13 cellular contexts compared by ENCODE assay signal in the genomic region with DNA sequence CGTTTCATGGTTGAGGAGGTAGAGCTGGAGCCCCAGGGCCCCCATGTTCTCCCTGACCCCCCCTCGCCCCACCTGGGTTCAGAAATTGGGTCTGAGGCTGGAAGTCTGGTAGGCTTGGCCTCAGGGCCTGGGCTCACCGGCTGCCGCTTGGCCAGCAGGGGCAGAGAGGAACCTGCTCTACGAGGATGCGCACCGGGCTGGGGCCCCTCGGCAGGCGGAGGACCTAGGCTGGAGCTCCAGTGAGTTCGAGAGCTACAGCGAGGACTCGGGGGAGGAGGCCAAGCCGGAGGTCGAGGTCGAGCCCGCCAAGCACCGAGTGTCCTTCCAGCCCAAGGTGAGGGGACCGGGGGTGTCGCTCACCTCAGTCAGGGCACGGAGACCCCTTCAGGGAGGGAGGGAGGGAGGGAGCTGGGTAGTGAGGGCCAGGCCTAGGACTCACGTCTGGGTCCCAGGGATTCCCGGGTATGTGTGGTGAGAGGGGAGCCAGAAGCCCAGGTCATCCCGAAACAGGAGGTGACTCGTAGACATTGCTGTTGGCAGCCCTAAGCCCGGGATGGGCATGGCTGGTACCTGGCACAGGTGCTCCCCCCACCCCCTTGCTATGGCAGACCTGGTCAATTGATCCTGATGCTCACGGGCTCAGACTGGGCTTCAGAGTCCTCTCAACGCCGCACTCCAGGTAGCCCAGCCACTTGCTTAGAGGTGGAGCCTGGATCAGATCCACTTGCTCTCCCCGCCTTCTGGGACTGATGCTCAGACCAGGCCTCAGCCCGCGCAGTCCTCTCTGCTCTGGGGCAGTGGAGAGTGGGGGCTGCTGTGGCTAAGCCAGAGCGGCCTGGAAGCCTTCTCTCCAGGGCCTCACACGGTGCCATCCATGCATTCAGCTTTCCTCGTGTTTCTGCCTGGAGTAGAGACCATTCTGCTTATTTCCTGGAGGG.
DNase-seq lines count a peak whose midpoint lies in the region; ATAC-seq and TF ChIP-seq lines count a peak whose summit lies in the region.
"Had no signal": no experiment of that assay in that cellular context is flagged by ENCODE, and none has a peak within 500 bp of the region (broad histone marks: within the 10 kb centered on the region; RNA-seq: fewer than 3 reads in every experiment).

No MANE protein-coding gene starts in this region.

- H3K36me3 ChIP-seq in ascending aorta (peaks cover 61 to 80% of the 10 kb centered on the region in 2 donors), esophagus muscularis mucosa (peaks cover 0 to 57% (median 26%) of the 10 kb centered on the region in 4 donors), neuronal stem cell (replicated peaks in 1 of 2; ENCODE audit: control insufficient read depth in 2 of 2, insufficient read depth in 2 of 2, low read length in 2 of 2) (peaks cover 9 to 68% of the 10 kb centered on the region in 2 donors)
- no peaks in the 10 kb centered on the region for H3K36me3 ChIP-seq in CD8-positive, alpha-beta memory T cell (ENCODE audit: insufficient read depth, low read length)

- H2AFZ ChIP-seq in neuronal stem cell (ENCODE audit: low read length): no peak overlapping the region
- H2AFZ ChIP-seq: GM23248 had no signal

- no peak overlapping the region for H3K4me3 Mint-ChIP-seq in CD8-positive, alpha-beta memory T cell
- H3K4me3 Mint-ChIP-seq in WTC11: no peak overlapping the region
- H3K4me3 Mint-ChIP-seq: CD4-positive, alpha-beta T cell; H9 had no signal

- POLR2A ChIA-PET in CD8-positive, alpha-beta memory T cell (lab: Charles Lee): no interaction called here
- POLR2A ChIA-PET in WTC11 (lab: Charles Lee): no interaction called here

- no peak overlapping the region for H3K4me2 ChIP-seq in neuronal stem cell (ENCODE audit: insufficient read depth, low read length, poor library complexity, severe bottlenecking)

- H4K91ac ChIP-seq in neuronal stem cell (ENCODE audit: low read depth, low read length, poor library complexity): no peak overlapping the region

- no peak overlapping the region for H4K8ac ChIP-seq in neuronal stem cell (ENCODE audit: low read depth, low read length)

- no peaks in the 10 kb centered on the region for H3K79me1 ChIP-seq in neuronal stem cell (ENCODE audit: low read depth, low read length)

- H3K9me3 ChIP-seq in ascending aorta (no peaks in the 10 kb centered on the region), esophagus muscularis mucosa (no peaks in the 10 kb centered on the region), neuronal stem cell (replicated peaks in 1 of 2; ENCODE audit: control insufficient read depth in 2 of 2, insufficient read depth in 1 of 2, low read depth in 1 of 2, low read length in 2 of 2) (no peaks in the 10 kb centered on the region)
- no peaks in the 10 kb centered on the region for H3K9me3 ChIP-seq in CD8-positive, alpha-beta memory T cell (ENCODE audit: low read length)

- H3K27me3 ChIP-seq in ascending aorta (no peaks in the 10 kb centered on the region), esophagus muscularis mucosa (no peaks in the 10 kb centered on the region), neuronal stem cell (ENCODE audit: control insufficient read depth in 3 of 3, insufficient read depth in 3 of 3, low read depth in 1 of 3, low read length in 3 of 3) (no peaks in the 10 kb centered on the region)
- no peaks in the 10 kb centered on the region for H3K27me3 ChIP-seq in CD8-positive, alpha-beta memory T cell (ENCODE audit: insufficient read depth, low read length, poor library complexity, severe bottlenecking)

- no peak overlapping the region for H3K4me3 ChIP-seq in ascending aorta
- no peak overlapping the region for H3K4me3 ChIP-seq in esophagus muscularis mucosa
- H3K4me3 ChIP-seq in neuronal stem cell (ENCODE audit: low read length in 2 of 2): no peak overlapping the region
- H3K4me3 ChIP-seq in CD8-positive, alpha-beta memory T cell (ENCODE audit: low read length): no peak overlapping the region
- H3K4me3 ChIP-seq: GM23248 had no signal

- peaks cover 12 to 45% of the 10 kb centered on the region in 2 donors for H3K4me1 ChIP-seq in ascending aorta
- H3K4me1 ChIP-seq in esophagus muscularis mucosa: peaks cover 20 to 56% (median 50%) of the 10 kb centered on the region in 4 donors
- H3K4me1 ChIP-seq in neuronal stem cell (ENCODE audit: control insufficient read depth in 2 of 2, insufficient read depth in 1 of 2, low read depth in 1 of 2, low read length in 2 of 2): peaks cover 0 to 2% of the 10 kb centered on the region in 2 donors
- no peaks in the 10 kb centered on the region for H3K4me1 ChIP-seq in CD8-positive, alpha-beta memory T cell (ENCODE audit: insufficient read depth, low read length)

- TF ChIP-seq EP300 in esophagus muscularis mucosa (IDR thresholded peaks at IDR 0.05): no peak

- DNase-seq in G401 (ENCODE audit: low spot score) (peak; percentile 65), ascending aorta (ENCODE audit: low spot score in 2 of 2) (no peak), esophagus muscularis mucosa (ENCODE audit: extremely low spot score) (no peak), neuronal stem cell (ENCODE audit: low spot score) (no peak), WTC11 (ENCODE audit: low spot score) (no peak)
- DNase-seq in CD8-positive, alpha-beta memory T cell: no peak
- no peak for DNase-seq in stimulated activated CD4-positive, alpha-beta T cell treated with anti-CD3 and anti-CD28 coated beads, Interleukin-4, amount 100 ng/mL, for 24 hours
- DNase-seq: ACHN; CD4-positive, alpha-beta T cell; DMS79; GM23248; H9 had no signal

- CTCF ChIA-PET in CD8-positive, alpha-beta memory T cell (lab: Charles Lee): interaction anchor here (1.3 kb wide), 1 partner anchor 9 kb away, joined by 3 read pairs; no protein-coding TSS in a partner anchor
- CTCF ChIA-PET in WTC11 (lab: Charles Lee): interaction anchor here (0.7 to 18.6 kb wide), 38 partner anchors 10 to 873 kb away, joined by 3 to 273 read pairs (median 7); a partner anchor contains a TSS

- peak overlapping the region; percentile 54 for H3K9ac ChIP-seq in neuronal stem cell (ENCODE audit: low read depth, low read length, poor library complexity)
- H3K9ac ChIP-seq: GM23248 had no signal

- H3K27ac ChIP-seq in ascending aorta: peak overlapping the region; percentile 72 to 83
- H3K27ac ChIP-seq in esophagus muscularis mucosa (replicated peaks in 1 of 4): peak overlapping the region; percentile 23 to 82 (median 78)
- H3K27ac ChIP-seq in neuronal stem cell (replicated peaks; ENCODE audit: low read length): no peak overlapping the region
- no peak overlapping the region for H3K27ac ChIP-seq in CD8-positive, alpha-beta memory T cell (ENCODE audit: low read depth, low read length)
- H3K27ac ChIP-seq: GM23248 had no signal

- H2BK12ac ChIP-seq in neuronal stem cell (ENCODE audit: low read length): no peak overlapping the region

- H2BK5ac ChIP-seq in neuronal stem cell (ENCODE audit: low read length): peak overlapping the region; percentile 59

- H3K14ac ChIP-seq in neuronal stem cell (ENCODE audit: low read length): no peak overlapping the region

- H3K4me1 Mint-ChIP-seq in CD8-positive, alpha-beta memory T cell: no peaks in the 10 kb centered on the region
- peaks cover 16% of the 10 kb centered on the region for H3K4me1 Mint-ChIP-seq in WTC11

- no peak overlapping the region for H2AK5ac ChIP-seq in neuronal stem cell (ENCODE audit: low read depth, low read length)

- H3K27ac Mint-ChIP-seq in CD8-positive, alpha-beta memory T cell: no peak overlapping the region
- H3K27ac Mint-ChIP-seq in WTC11: no peak overlapping the region
- H3K27ac Mint-ChIP-seq: CD4-positive, alpha-beta T cell had no signal

- WGBS in esophagus muscularis mucosa: 90% methylated on average over 24 of the region's 34 CpGs
- WGBS in neuronal stem cell (ENCODE audit: extremely low coverage in 2 of 2, insufficient read length in 2 of 2, insufficient replicate concordance in 1 of 2), 2 donors: no CpG with 5 or more reads among the region's 34 CpGs

- no peaks in the 10 kb centered on the region for H3K9me3 Mint-ChIP-seq in CD8-positive, alpha-beta memory T cell
- H3K9me3 Mint-ChIP-seq in WTC11: no peaks in the 10 kb centered on the region
- H3K9me3 Mint-ChIP-seq: CD4-positive, alpha-beta T cell; H9 had no signal

- no peak overlapping the region for H3K4ac ChIP-seq in neuronal stem cell (ENCODE audit: low read length)

- no peak for TF ChIP-seq POLR2A in esophagus muscularis mucosa (IDR thresholded peaks at IDR 0.05; ENCODE audit: low read depth)

- H3K23ac ChIP-seq in neuronal stem cell (ENCODE audit: low read depth, low read length, poor library complexity): peak overlapping the region; percentile 8

- no peak overlapping the region for H3K18ac ChIP-seq in neuronal stem cell (ENCODE audit: low read length)

- no peak for TF ChIP-seq CTCF in ascending aorta (IDR thresholded peaks at IDR 0.05)
- TF ChIP-seq CTCF in esophagus muscularis mucosa (IDR thresholded peaks at IDR 0.05): no peak
- TF ChIP-seq CTCF in WTC11 (IDR thresholded peaks at IDR 0.05): no peak

- in situ Hi-C loops in G401 (cut with HindIII; ENCODE audit: low sequenced_read_pairs): loop anchor here (10.0 kb wide), 1 partner anchor 113 kb away; no protein-coding TSS in a partner anchor

- no peaks in the 10 kb centered on the region for H3K36me3 Mint-ChIP-seq in CD8-positive, alpha-beta memory T cell
- peaks cover 6% of the 10 kb centered on the region; the same call in 1 of the 2 replicates for H3K36me3 Mint-ChIP-seq in WTC11

- ATAC-seq in HG02885 (IDR thresholded peaks at IDR 0.05; ENCODE audit: poor library complexity, unreplicated experiment): no peak
- ATAC-seq in WTC11: no peak

- intact Hi-C loops in ascending aorta (cut with DNase I): loop anchor here (1.0 to 5.0 kb wide), 2 partner anchors 106 to 171 kb away; a partner anchor contains a TSS
- intact Hi-C loops in esophagus muscularis mucosa (cut with DNase I): loop anchor here (1.0 kb wide), 1 partner anchor 106 kb away; no protein-coding TSS in a partner anchor

- H2BK120ac ChIP-seq in neuronal stem cell (ENCODE audit: low read depth, low read length): no peak overlapping the region

- H2BK15ac ChIP-seq in neuronal stem cell (ENCODE audit: low read length): no peak overlapping the region

- H3K27me3 Mint-ChIP-seq in CD8-positive, alpha-beta memory T cell: peaks cover 0 to 8% of the 10 kb centered on the region in 2 donors
- H3K27me3 Mint-ChIP-seq in WTC11 (ENCODE audit: low read depth): no peaks in the 10 kb centered on the region
- H3K27me3 Mint-ChIP-seq: CD4-positive, alpha-beta T cell had no signal

TF ChIP-seq in WTC11, 78 proteins besides CTCF, POLR2A, EP300 and RAD21 (continues in another document):
- TF ChIP-seq GTF2I (CRISPR knock-in tag; conservative IDR thresholded peaks at IDR 0.05): no peak
- TF ChIP-seq, protein P1, sequence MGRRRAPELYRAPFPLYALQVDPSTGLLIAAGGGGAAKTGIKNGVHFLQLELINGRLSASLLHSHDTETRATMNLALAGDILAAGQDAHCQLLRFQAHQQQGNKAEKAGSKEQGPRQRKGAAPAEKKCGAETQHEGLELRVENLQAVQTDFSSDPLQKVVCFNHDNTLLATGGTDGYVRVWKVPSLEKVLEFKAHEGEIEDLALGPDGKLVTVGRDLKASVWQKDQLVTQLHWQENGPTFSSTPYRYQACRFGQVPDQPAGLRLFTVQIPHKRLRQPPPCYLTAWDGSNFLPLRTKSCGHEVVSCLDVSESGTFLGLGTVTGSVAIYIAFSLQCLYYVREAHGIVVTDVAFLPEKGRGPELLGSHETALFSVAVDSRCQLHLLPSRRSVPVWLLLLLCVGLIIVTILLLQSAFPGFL (CRISPR knock-in tag; IDR thresholded peaks at IDR 0.05; ENCODE audit: borderline replicate concordance): no peak
- no peak for TF ChIP-seq ZNF138 (CRISPR knock-in tag; conservative IDR thresholded peaks at IDR 0.05)

Comparison
In these comparisons a context has a peak if more than half of its experiments do, and no peak if none do; other contexts are left out.
1. H3K27ac ChIP-seq: peak in ascending aorta (2 of 2) and esophagus muscularis mucosa (4 of 4); none in neuronal stem cell (single experiment) and CD8-positive, alpha-beta memory T cell (single experiment).